In the genomic region with DNA sequence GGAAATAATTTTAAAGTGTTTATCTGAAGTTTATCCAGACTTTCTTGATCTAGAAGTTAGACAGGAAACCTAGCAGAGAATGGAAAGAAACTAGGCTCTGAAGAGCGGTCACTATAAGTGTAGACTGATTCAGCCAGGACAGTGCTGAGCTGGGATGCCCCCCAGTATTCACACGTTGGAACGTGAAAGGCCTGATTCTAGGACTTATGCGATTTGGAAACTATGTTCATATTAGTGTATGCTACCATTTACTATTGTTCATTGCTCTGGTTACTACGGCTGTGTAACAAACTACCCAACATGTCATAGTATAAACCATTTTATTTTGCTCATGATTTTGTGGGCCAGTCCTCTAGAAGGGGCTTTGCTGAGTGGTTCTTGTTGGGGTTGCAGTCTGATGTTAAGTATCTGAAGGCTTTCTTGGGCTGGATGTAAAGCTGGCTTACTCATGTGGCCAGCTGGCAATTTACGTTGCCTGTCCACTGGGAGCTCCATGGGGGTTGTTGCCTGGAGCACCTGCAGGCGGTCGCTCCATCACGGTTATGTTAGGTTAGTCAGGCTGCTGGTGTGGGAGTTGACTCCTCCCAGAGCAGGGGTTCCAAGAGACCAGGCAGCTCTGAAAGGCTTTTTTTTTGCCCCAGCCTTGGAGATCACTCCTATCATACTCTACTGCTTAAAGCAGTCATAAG, we compare ENCODE assay signal across 17 cellular contexts.
DNase-seq lines count a peak whose midpoint lies in the region; ATAC-seq and TF ChIP-seq lines count a peak whose summit lies in the region.
"Had no signal": no experiment of that assay in that cellular context is flagged by ENCODE, and none has a peak within 500 bp of the region (broad histone marks: within the 10 kb centered on the region; RNA-seq: fewer than 3 reads in every experiment).

No MANE protein-coding gene starts in this region.

- H3K4me2 ChIP-seq in mammary epithelial cell (ENCODE audit: insufficient read depth, low read depth, low read length), result no peak overlapping the region

- TF ChIP-seq CTCF in breast epithelium (IDR thresholded peaks at IDR 0.05) (no peak), mammary epithelial cell (conservative IDR thresholded peaks at IDR 0.05 in 1 of 2, IDR thresholded peaks at IDR 0.05 in 1 of 2; ENCODE audit: extremely low read depth in 1 of 2, insufficient read depth in 1 of 2, low read depth in 1 of 2, low read length in 2 of 2) (no peak), WERI-Rb-1 (IDR thresholded peaks at IDR 0.05; ENCODE audit: low read depth, low read length) (no peak)

- DNase-seq in breast epithelium (ENCODE audit: low spot score in 2 of 2), result no peak
- DNase-seq in mammary epithelial cell, result no peak
- peak; percentile 1 for DNase-seq in iris pigment epithelial cell (ENCODE audit: low read depth)
- DNase-seq in aorta, result no peak
- no peak for DNase-seq in activated naive CD4-positive, alpha-beta T cell treated with Interleukin-2 at 50 U/mL for 16 hours
- no peak for DNase-seq in WERI-Rb-1
- DNase-seq: 8988T; activated CD4-positive, alpha-beta memory T cell treated with anti-CD3 and anti-CD28 coated beads for 36 hours; activated gamma-delta T cell; CD4-positive, CD25-positive, alpha-beta regulatory T cell; mesendoderm; NCI-H2029; NCI-H774; pancreas had no signal

- H4K20me1 ChIP-seq in mammary epithelial cell (ENCODE audit: insufficient read depth, low read length), result no peaks in the 10 kb centered on the region

- CTCF ChIA-PET in mammary epithelial cell (lab: Charles Lee; ENCODE audit: low non-redundant PET), result no interaction called here

- ATAC-seq in aorta (ENCODE audit: low FRiP score) (peak; percentile 73), HG02588 (IDR thresholded peaks at IDR 0.05; ENCODE audit: unreplicated experiment) (no peak)

- H3K4me3 ChIP-seq in breast epithelium (peak overlapping the region in 1 of 3 donors; percentile 14), mammary epithelial cell (replicated peaks in 1 of 3; ENCODE audit: insufficient read depth in 1 of 3, low read depth in 2 of 3, low read length in 3 of 3) (no peak overlapping the region), rectal smooth muscle tissue (ENCODE audit: low read length) (peak overlapping the region; percentile 23), aorta (ENCODE audit: low read length in 2 of 2) (peak overlapping the region in 1 of 2 donors; percentile 26), WERI-Rb-1 (ENCODE audit: low read depth, low read length) (no peak overlapping the region)
- H3K4me3 ChIP-seq: cardiac muscle cell, pancreas had no signal

- H3K27ac ChIP-seq in breast epithelium (peak overlapping the region; percentile 66 to 82), mammary epithelial cell (ENCODE audit: insufficient read depth, low read depth, low read length) (no peak overlapping the region), rectal smooth muscle tissue (ENCODE audit: low read depth, low read length) (peak overlapping the region; percentile 85), aorta (ENCODE audit: low read depth in 1 of 2, low read length in 2 of 2) (peak overlapping the region; percentile 24 to 98), WERI-Rb-1 (no peak overlapping the region)
- H3K27ac ChIP-seq: cardiac muscle cell had no signal

- BruUV-seq in mammary epithelial cell (replicated peaks; lab: Mats Ljungman, UMichigan), result no TSS peak

- no peaks in the 10 kb centered on the region for H3K4me1 ChIP-seq in breast epithelium
- H3K4me1 ChIP-seq in mammary epithelial cell (ENCODE audit: insufficient read depth, low read length), result peaks cover 5% of the 10 kb centered on the region
- H3K4me1 ChIP-seq in rectal smooth muscle tissue (ENCODE audit: control insufficient read depth, insufficient read depth, low read length), result peaks cover 36% of the 10 kb centered on the region
- peaks cover 4 to 7% of the 10 kb centered on the region in 2 donors for H3K4me1 ChIP-seq in aorta (ENCODE audit: control insufficient read depth in 1 of 2, insufficient read depth in 2 of 2, low read length in 2 of 2)
- H3K4me1 ChIP-seq: pancreas had no signal

- no peaks in the 10 kb centered on the region for H3K79me2 ChIP-seq in mammary epithelial cell (ENCODE audit: insufficient read depth, low read length)

- H3K27me3 ChIP-seq in breast epithelium (no peaks in the 10 kb centered on the region), mammary epithelial cell (ENCODE audit: insufficient read depth, low read length) (no peaks in the 10 kb centered on the region), rectal smooth muscle tissue (ENCODE audit: control insufficient read depth, insufficient read depth, low read length) (no peaks in the 10 kb centered on the region), aorta (ENCODE audit: control insufficient read depth in 1 of 2, insufficient read depth in 2 of 2, low read length in 1 of 2) (no peaks in the 10 kb centered on the region), WERI-Rb-1 (ENCODE audit: insufficient read depth, low read depth, severe bottlenecking) (no peaks in the 10 kb centered on the region)
- H3K27me3 ChIP-seq: cardiac muscle cell, pancreas had no signal

- H2AFZ ChIP-seq in mammary epithelial cell (ENCODE audit: low read depth, low read length), result no peak overlapping the region

- H3K9ac ChIP-seq in mammary epithelial cell (ENCODE audit: insufficient read depth, low read length), result no peak overlapping the region
- no peak overlapping the region for H3K9ac ChIP-seq in rectal smooth muscle tissue (ENCODE audit: low read length)

- dilution Hi-C loops in mammary epithelial cell (cut with HindIII; ENCODE audit: low sequenced_read_pairs), result no loop called here

- in situ Hi-C loops in mammary epithelial cell (cut with MboI; ENCODE audit: low sequenced_read_pairs in 2 of 2), result no loop called here

- H3K36me3 ChIP-seq in breast epithelium (no peaks in the 10 kb centered on the region), mammary epithelial cell (ENCODE audit: insufficient read depth, low read length) (no peaks in the 10 kb centered on the region), rectal smooth muscle tissue (ENCODE audit: control insufficient read depth, insufficient read depth, low read length) (no peaks in the 10 kb centered on the region), aorta (ENCODE audit: control insufficient read depth in 1 of 2, insufficient read depth in 2 of 2, low read length in 1 of 2) (no peaks in the 10 kb centered on the region), WERI-Rb-1 (no peaks in the 10 kb centered on the region)
- H3K36me3 ChIP-seq: cardiac muscle cell, pancreas had no signal

- 81% methylated on average over 9 of the region's 9 CpGs for WGBS in mammary epithelial cell (ENCODE audit: low coverage, missing lambda C conversion rate)
- WGBS in aorta, 2 donors, result 19 to 22% methylated on average over 9 of the region's 9 CpGs

- H3K9me3 ChIP-seq in breast epithelium, result no peaks in the 10 kb centered on the region
- H3K9me3 ChIP-seq in mammary epithelial cell (replicated peaks; ENCODE audit: insufficient read depth, low read length), result no peaks in the 10 kb centered on the region
- H3K9me3 ChIP-seq in aorta (ENCODE audit: control insufficient read depth, low read length), result no peaks in the 10 kb centered on the region
- no peaks in the 10 kb centered on the region for H3K9me3 ChIP-seq in WERI-Rb-1 (ENCODE audit: severe bottlenecking)
- H3K9me3 ChIP-seq: pancreas had no signal

- TF ChIP-seq POLR2A in breast epithelium (IDR thresholded peaks at IDR 0.05), result no peak

- intact Hi-C loops in breast epithelium (cut with DNase I; ENCODE audit: low total_unique reads) (no loop called here), mammary epithelial cell (cut with micrococcal nuclease) (no loop called here), aorta (cut with DNase I) (loop anchor here in 1 of 2 donors (5.0 kb wide), 1 partner anchor 41 kb away; no protein-coding TSS in a partner anchor)

Comparison
In these comparisons a context has a peak if more than half of its experiments do, and no peak if none do; other contexts are left out.
1. H3K27ac ChIP-seq: peak in breast epithelium (2 of 2), rectal smooth muscle tissue (single experiment) and aorta (2 of 2); none in mammary epithelial cell (single experiment) and WERI-Rb-1 (single experiment).